15 cellular contexts compared by ENCODE assay signal in genomic region chr2:237304763-237305514, GRCh38.
DNase-seq lines count a peak whose midpoint lies in the region; ATAC-seq, FAIRE-seq and TF ChIP-seq lines count a peak whose summit lies in the region.
"Had no signal": no experiment of that assay in that cellular context is flagged by ENCODE, and none has a peak within 500 bp of the region (broad histone marks: within the 10 kb centered on the region; RNA-seq: fewer than 3 reads in every experiment).

No MANE protein-coding gene starts in this region.

- peak; percentile 28 for FAIRE-seq in bronchial epithelial cell (lab: Jason Lieb, UNC)
- FAIRE-seq: frontal cortex, H54 had no signal

- peaks cover 11% of the 10 kb centered on the region for H3K9me3 ChIP-seq in MG63
- H3K9me3 ChIP-seq in left lung, result peaks cover 0 to 7% of the 10 kb centered on the region in 2 donors
- no peaks in the 10 kb centered on the region for H3K9me3 ChIP-seq in mucosa of descending colon

- H3K27me3 ChIP-seq in BJ (ENCODE audit: control insufficient read depth, insufficient read depth, low read length), result no peaks in the 10 kb centered on the region
- no peaks in the 10 kb centered on the region for H3K27me3 ChIP-seq in MG63
- H3K27me3 ChIP-seq in bronchial epithelial cell (ENCODE audit: control insufficient read depth, insufficient read depth, low read length), result no peaks in the 10 kb centered on the region
- H3K27me3 ChIP-seq in left lung, result no peaks in the 10 kb centered on the region

- POLR2A ChIA-PET in BJ (lab: Charles Lee), result interaction anchor here (1.0 to 1.3 kb wide), 2 partner anchors 10 to 24 kb away, joined by 4 read pairs; no protein-coding TSS in a partner anchor

- ATAC-seq in left lung, result peak; percentile 48
- no peak for ATAC-seq in HG02885 (IDR thresholded peaks at IDR 0.05; ENCODE audit: poor library complexity, unreplicated experiment)
- no peak for ATAC-seq in mucosa of descending colon
- ATAC-seq in HG02763 (IDR thresholded peaks at IDR 0.05; ENCODE audit: unreplicated experiment), result no peak

- H3K36me3 ChIP-seq in BJ (ENCODE audit: control insufficient read depth, insufficient read depth, low read length), result no peaks in the 10 kb centered on the region
- H3K36me3 ChIP-seq in MG63, result peaks cover 9% of the 10 kb centered on the region
- no peaks in the 10 kb centered on the region for H3K36me3 ChIP-seq in bronchial epithelial cell (ENCODE audit: control insufficient read depth, insufficient read depth, low read length)
- no peaks in the 10 kb centered on the region for H3K36me3 ChIP-seq in left lung
- H3K36me3 ChIP-seq in mucosa of descending colon (ENCODE audit: low read depth), result no peaks in the 10 kb centered on the region

- DNase-seq in BJ (ENCODE audit: low read depth) (peak; percentile 89), MG63 (peak; percentile 88), bronchial epithelial cell (ENCODE audit: low read depth) (peak; percentile 91), left lung (no peak), mucosa of descending colon (no peak), GF-D8 (lab: John Stamatoyannopoulos, UW) (no peak)
- DNase-seq: central memory CD4-positive, alpha-beta T cell; NCI-H146; NCI-H526; nucleus accumbens had no signal

- no peak for TF ChIP-seq CTCF in BJ (IDR thresholded peaks at IDR 0.05; ENCODE audit: insufficient read depth, low read depth, low read length)
- TF ChIP-seq CTCF in bronchial epithelial cell (IDR thresholded peaks at IDR 0.05; ENCODE audit: insufficient read depth, low read length, severe bottlenecking), result no peak
- no peak for TF ChIP-seq CTCF in left lung (IDR thresholded peaks at IDR 0.05)
- no peak for TF ChIP-seq CTCF in mucosa of descending colon (IDR thresholded peaks at IDR 0.05)

- H3K4me3 ChIP-seq in BJ (ENCODE audit: low read depth, low read length) (no peak overlapping the region), MG63 (no peak overlapping the region), bronchial epithelial cell (ENCODE audit: low read depth, low read length) (no peak overlapping the region), left lung (no peak overlapping the region), mucosa of descending colon (no peak overlapping the region)
- H3K4me3 ChIP-seq: SK-N-MC had no signal

- no peak overlapping the region for H3K27ac ChIP-seq in left lung
- H3K27ac ChIP-seq: SK-N-MC had no signal

- intact Hi-C loops in left lung (cut with DNase I), result no loop called here
- intact Hi-C loops in mucosa of descending colon (cut with DNase I, micrococcal nuclease), result no loop called here

- CTCF ChIA-PET in BJ (lab: Yijun Ruan, JAX), result interaction anchor here (0.6 to 2.1 kb wide), 6 partner anchors 8 to 139 kb away, joined by 3 to 7 read pairs (median 3); no protein-coding TSS in a partner anchor

- H3K4me1 ChIP-seq in left lung (no peaks in the 10 kb centered on the region), mucosa of descending colon (ENCODE audit: low read depth) (peaks cover 2% of the 10 kb centered on the region)

Comparison
In these comparisons a context has a peak if more than half of its experiments do, and no peak if none do; other contexts are left out.
1. DNase-seq: peak in BJ (single experiment), MG63 (single experiment) and bronchial epithelial cell (single experiment); none in left lung (0 of 2), mucosa of descending colon (0 of 3) and GF-D8 (single experiment).